In the genomic region with DNA sequence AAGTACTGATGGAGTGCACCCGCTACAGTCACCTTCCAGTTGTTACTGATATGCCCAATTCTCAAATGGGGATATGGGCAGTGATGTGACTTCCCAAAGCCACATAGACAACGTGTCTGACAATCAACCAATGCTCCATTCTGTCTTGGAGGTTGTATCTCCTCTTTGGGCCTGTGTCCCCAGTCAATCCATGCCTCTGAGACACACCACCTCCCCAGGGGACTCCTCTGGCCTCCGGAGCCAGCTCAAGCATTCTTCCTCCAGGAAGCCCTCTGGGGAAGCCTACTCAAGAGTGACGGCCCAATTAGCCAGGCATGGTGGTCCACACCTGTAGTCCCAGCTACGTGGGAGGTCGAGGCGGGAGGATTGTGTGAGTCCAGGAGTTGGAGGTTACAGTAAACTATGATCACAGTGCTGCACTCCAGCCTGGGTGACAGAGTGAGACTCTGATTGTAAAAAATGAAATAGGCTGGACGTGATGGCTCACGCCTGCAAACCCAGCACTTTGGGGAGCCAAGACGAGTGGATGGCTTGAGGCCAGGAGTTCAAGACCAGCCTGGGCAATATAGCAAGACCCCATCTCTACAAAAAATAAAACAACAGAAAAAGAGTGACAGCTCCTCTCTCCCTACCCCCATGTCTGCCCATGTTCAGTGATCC, we compare ENCODE assay signal across 8 cellular contexts. TPM values are rescaled to one million over a fixed set of nuclear protein-coding genes. Genes with fewer than 3 reads are reported as not detected.
DNase-seq lines count a peak whose midpoint lies in the region; ATAC-seq and TF ChIP-seq lines count a peak whose summit lies in the region.

No MANE protein-coding gene starts in this region.

- peaks cover 55% of the 10 kb centered on the region for H3K36me3 Mint-ChIP-seq in neural crest cell (ENCODE audit: low read depth)

- H3K27ac Mint-ChIP-seq in neural crest cell (ENCODE audit: unreplicated experiment) = peak overlapping the region; percentile 67

- TF ChIP-seq CTCF in NB4 (IDR thresholded peaks at IDR 0.05; ENCODE audit: low read depth, low read length) = no peak
- no peak for TF ChIP-seq CTCF in astrocyte of the spinal cord (IDR thresholded peaks at IDR 0.05; ENCODE audit: low read depth, low read length)
- TF ChIP-seq CTCF in neural crest cell (conservative IDR thresholded peaks at IDR 0.05) = no peak

- H3K4me3 Mint-ChIP-seq in neural crest cell = peak overlapping the region; percentile 93

- H3K27me3 Mint-ChIP-seq in neural crest cell (ENCODE audit: low read depth) = peaks cover 96% of the 10 kb centered on the region

- peaks cover 56% of the 10 kb centered on the region for H3K4me1 Mint-ChIP-seq in neural crest cell

- peak; percentile 42 for DNase-seq in ELR (ENCODE audit: low read depth)
- DNase-seq in NB4 (ENCODE audit: low read depth) = peak; percentile 49
- peak; percentile 61 for DNase-seq in astrocyte of the spinal cord (ENCODE audit: low read depth, low spot score)
- DNase-seq in neural crest cell (ENCODE audit: low read depth, low spot score) = peak; percentile 41
- DNase-seq in GF-D8 (lab: John Stamatoyannopoulos, UW) = no peak

- ATAC-seq in GM19452 (IDR thresholded peaks at IDR 0.05; ENCODE audit: unreplicated experiment) (no peak), HG03108 (IDR thresholded peaks at IDR 0.05; ENCODE audit: unreplicated experiment) (no peak), HG02571 (IDR thresholded peaks at IDR 0.05; ENCODE audit: unreplicated experiment) (no peak)

- TF ChIP-seq POLR2A in NB4 (IDR thresholded peaks at IDR 0.05; ENCODE audit: extremely low read depth, insufficient read length) = no peak

- H3K9me3 Mint-ChIP-seq in neural crest cell = peaks cover 8% of the 10 kb centered on the region

- in situ Hi-C loops in astrocyte of the spinal cord (cut with HindIII; ENCODE audit: low sequenced_read_pairs) = no loop called here

- H3K4me3 ChIP-seq in NB4 (ENCODE audit: low read depth, low read length) (no peak overlapping the region), astrocyte of the spinal cord (ENCODE audit: low read depth, low read length) (no peak overlapping the region)

RNA-seq across cellular contexts. Expression of a gene that starts 7.2 kb away (rescaled TPM):
- 4,381 and 4,551 TPM in 2 replicates for total RNA-seq in neural crest cell

RNA-seq across cellular contexts. Expression of a gene that starts 9.6 kb away (rescaled TPM):
- 18.7 and 19.3 TPM in 2 replicates for total RNA-seq in neural crest cell
